ENCODE assay signal across 2 cellular contexts in genomic region chr21:45642122-45642813, GRCh38.
TF ChIP-seq lines count a peak whose summit lies in the region.

No MANE protein-coding gene starts in this region.

TF ChIP-seq in A549, 52 proteins besides CTCF, POLR2A, EP300 and RAD21 (continued from another document):
- TF ChIP-seq E2F6 (IDR thresholded peaks at IDR 0.05; ENCODE audit: borderline replicate concordance, low read depth) (no peak), MYC (IDR thresholded peaks at IDR 0.05; ENCODE audit: borderline replicate concordance, low read length) (no peak), FOXS1 (CRISPR knock-in tag; IDR thresholded peaks at IDR 0.05) (no peak), CHD2 (IDR thresholded peaks at IDR 0.05; ENCODE audit: low read length, partially characterized antibody) (no peak)

TF ChIP-seq in GM12878, 131 proteins besides CTCF, POLR2A, EP300 and RAD21 (continued from another document):
- TF ChIP-seq NR2F1 (conservative IDR thresholded peaks at IDR 0.05) (0 out of 2 replicates have a peak, but pooled peaks have one; percentile 33), DPF2 (IDR thresholded peaks at IDR 0.05) (peak; percentile 61), NKRF (conservative IDR thresholded peaks at IDR 0.05) (0 out of 2 replicates have a peak, but pooled peaks have one; percentile 25), LARP7 (IDR thresholded peaks at IDR 0.05) (peak; percentile 61), ZBTB4 (CRISPR knock-in tag; IDR thresholded peaks at IDR 0.05) (no peak), RB1 (IDR thresholded peaks at IDR 0.05; ENCODE audit: borderline replicate concordance) (peak; percentile 39; the same call in 1 of the 2 replicates), MAX (IDR thresholded peaks at IDR 0.05; ENCODE audit: low read depth, low read length) (no peak), IKZF1 (conservative IDR thresholded peaks at IDR 0.05) (peak; percentile 97)
